ENCODE assay signal across 9 cellular contexts in the genomic region with DNA sequence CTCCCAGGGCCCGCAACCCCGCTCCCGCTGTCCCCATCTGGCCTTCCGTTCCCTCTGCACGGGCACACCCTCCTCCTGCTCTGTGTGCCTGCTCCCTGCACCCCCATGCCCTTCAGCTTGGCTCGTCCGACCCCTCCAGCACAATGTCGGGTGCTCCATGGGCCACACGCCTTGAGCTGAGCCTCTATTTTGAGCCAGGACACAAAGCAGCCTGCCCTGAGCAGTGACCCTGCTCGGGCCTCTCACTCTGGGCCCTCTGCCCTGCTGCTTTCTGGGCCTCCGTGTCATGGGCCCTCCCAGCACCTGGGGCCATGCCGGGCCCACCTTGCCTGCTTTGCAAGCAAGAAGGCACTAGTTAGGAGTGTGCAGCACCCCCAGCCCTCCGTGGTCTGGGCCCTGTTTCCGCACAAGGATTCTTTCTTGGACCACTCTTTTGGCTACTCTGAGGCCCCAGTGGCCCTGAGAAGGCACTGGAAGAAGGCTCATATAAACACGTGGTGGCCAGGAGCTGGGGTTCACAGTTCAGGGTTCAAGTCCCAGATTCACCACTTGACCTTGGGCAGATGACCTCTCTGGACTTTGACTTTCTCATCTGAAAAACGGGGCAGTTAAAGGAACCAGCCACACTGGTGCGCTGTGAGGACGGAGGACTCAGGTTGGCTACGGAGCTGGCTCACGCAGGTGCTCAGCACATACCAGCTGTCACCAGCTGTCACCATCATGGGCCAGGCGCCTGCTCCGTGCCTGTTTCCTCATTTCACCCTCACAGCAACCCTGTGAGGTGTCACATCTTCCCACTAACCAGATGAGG.
DNase-seq lines count a peak whose midpoint lies in the region; ATAC-seq and TF ChIP-seq lines count a peak whose summit lies in the region.
"Had no signal": no experiment of that assay in that cellular context is flagged by ENCODE, and none has a peak within 500 bp of the region (broad histone marks: within the 10 kb centered on the region; RNA-seq: fewer than 3 reads in every experiment).

No MANE protein-coding gene starts in this region.

- DNase-seq in Right ventricle myocardium inferior (ENCODE audit: missing footprints) (no peak), right atrium auricular region (ENCODE audit: low spot score) (no peak), KG1 (lab: John Stamatoyannopoulos, UW) (no peak)
- peak; percentile 87 for DNase-seq in Jurkat, Clone E6-1 (ENCODE audit: low read depth, low spot score)
- no peak for DNase-seq in effector memory CD4-positive, alpha-beta T cell
- DNase-seq in stimulated activated CD4-positive, alpha-beta T cell treated with anti-CD3 and anti-CD28 coated beads, Interleukin-2, amount 100 ng/mL, for 24 hours: no peak
- DNase-seq: Kasumi-1 had no signal

- peak; percentile 40 for ATAC-seq in Right ventricle myocardium inferior
- ATAC-seq in HG02763 (IDR thresholded peaks at IDR 0.05; ENCODE audit: unreplicated experiment): no peak

- H3K27me3 ChIP-seq in right atrium auricular region: no peaks in the 10 kb centered on the region
- no peaks in the 10 kb centered on the region for H3K27me3 ChIP-seq in effector memory CD4-positive, alpha-beta T cell (replicated peaks; ENCODE audit: control insufficient read depth, insufficient read depth, low read length, poor library complexity, severe bottlenecking)

- TF ChIP-seq CTCF in right atrium auricular region (IDR thresholded peaks at IDR 0.05) (no peak), brain (conservative IDR thresholded peaks at IDR 0.05) (no peak)

- no peaks in the 10 kb centered on the region for H3K9me3 ChIP-seq in right atrium auricular region
- no peaks in the 10 kb centered on the region for H3K9me3 ChIP-seq in effector memory CD4-positive, alpha-beta T cell (ENCODE audit: control insufficient read depth, low read length)

- no peaks in the 10 kb centered on the region for H3K27me3 Mint-ChIP-seq in brain

- no peaks in the 10 kb centered on the region for H3K36me3 ChIP-seq in right atrium auricular region
- no peaks in the 10 kb centered on the region for H3K36me3 ChIP-seq in effector memory CD4-positive, alpha-beta T cell (ENCODE audit: control insufficient read depth, insufficient read depth, low read length)

- intact Hi-C loops in Right ventricle myocardium inferior (cut with DNase I): no loop called here

- H3K27ac Mint-ChIP-seq in brain: peak overlapping the region in 4 of 5 experiments; percentile 58 to 92 (median 78)

- peaks cover 74% of the 10 kb centered on the region for H3K4me1 Mint-ChIP-seq in brain

- peak overlapping the region in 1 of 5 experiments; percentile 18 for H3K4me3 Mint-ChIP-seq in brain

- H3K27ac ChIP-seq in right atrium auricular region: no peak overlapping the region
- no peak overlapping the region for H3K27ac ChIP-seq in effector memory CD4-positive, alpha-beta T cell (ENCODE audit: insufficient read depth, low read length, poor library complexity, severe bottlenecking)

- no peak overlapping the region for H3K4me3 ChIP-seq in right atrium auricular region
- no peak overlapping the region for H3K4me3 ChIP-seq in Jurkat, Clone E6-1 (ENCODE audit: low read length)
- no peak overlapping the region for H3K4me3 ChIP-seq in effector memory CD4-positive, alpha-beta T cell (ENCODE audit: insufficient read depth, low read depth, low read length, poor library complexity, severe bottlenecking)

- H3K4me1 ChIP-seq in right atrium auricular region: peaks cover 0 to 35% of the 10 kb centered on the region in 2 donors
- peaks cover 22% of the 10 kb centered on the region for H3K4me1 ChIP-seq in effector memory CD4-positive, alpha-beta T cell (ENCODE audit: control insufficient read depth, insufficient read depth, low read length, poor library complexity, severe bottlenecking)

- no peaks in the 10 kb centered on the region for H3K36me3 Mint-ChIP-seq in brain

- peaks cover 0 to 2% (median 0%) of the 10 kb centered on the region in 5 experiments for H3K9me3 Mint-ChIP-seq in brain
